9 cellular contexts compared by ENCODE assay signal in the genomic region with DNA sequence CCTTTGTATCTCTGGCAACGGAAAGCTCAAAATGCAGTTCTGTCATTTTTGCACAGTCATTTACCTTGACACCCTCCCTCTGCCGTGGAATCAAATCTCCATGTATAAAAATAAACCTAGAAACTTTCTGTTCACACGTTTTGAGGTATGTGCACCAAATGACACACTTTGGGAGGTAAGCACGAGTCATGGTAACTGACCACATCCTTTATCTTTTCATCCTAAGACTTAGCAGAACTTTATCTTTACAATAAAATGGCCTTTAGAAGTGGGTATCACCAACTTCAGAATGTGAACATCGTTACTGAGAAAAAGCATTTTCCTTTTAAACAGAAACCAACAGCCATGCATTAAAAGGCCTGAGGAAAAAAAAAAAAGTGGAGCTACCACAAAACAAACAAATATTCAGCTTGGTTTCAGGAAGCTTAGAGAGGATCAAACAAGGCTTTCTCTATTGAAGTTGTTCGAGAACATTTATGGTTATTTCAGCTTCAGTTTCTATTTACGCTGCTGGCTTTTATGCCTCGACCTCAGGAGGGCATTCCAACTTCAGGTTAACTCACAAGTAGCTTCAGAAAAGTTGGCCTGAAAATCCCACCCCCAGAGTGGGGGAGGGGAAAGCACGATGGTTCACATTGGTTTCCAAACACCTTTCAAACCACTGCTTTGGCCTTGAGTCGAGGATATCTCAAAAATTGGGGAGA.
DNase-seq lines count a peak whose midpoint lies in the region; ATAC-seq and TF ChIP-seq lines count a peak whose summit lies in the region.
"Had no signal": no experiment of that assay in that cellular context is flagged by ENCODE, and none has a peak within 500 bp of the region (broad histone marks: within the 10 kb centered on the region; RNA-seq: fewer than 3 reads in every experiment).

No MANE protein-coding gene starts in this region.

- H3K4me1 Mint-ChIP-seq in activated CD8-positive, alpha-beta memory T cell treated with anti-CD3 and anti-CD28 coated beads, Interleukin-2, amount 10 ng/mL, durations not matched to agents 7 days and 5 days = peaks cover 40% of the 10 kb centered on the region
- H3K4me1 Mint-ChIP-seq in Calu3 (ENCODE audit: low read depth, unreplicated experiment) = peaks cover 3% of the 10 kb centered on the region

- peak overlapping the region; percentile 63 for H3K4me3 Mint-ChIP-seq in activated CD8-positive, alpha-beta memory T cell treated with anti-CD3 and anti-CD28 coated beads, Interleukin-2, amount 10 ng/mL, durations not matched to agents 7 days and 5 days
- H3K4me3 Mint-ChIP-seq in Calu3 (ENCODE audit: low read depth, unreplicated experiment) = no peak overlapping the region

- no peak overlapping the region for H3K14ac ChIP-seq in mesenchymal stem cell (ENCODE audit: low read length in 2 of 2)

- no peak overlapping the region for H4K8ac ChIP-seq in mesenchymal stem cell (ENCODE audit: low read length)

- peaks cover 6% of the 10 kb centered on the region for H3K27me3 Mint-ChIP-seq in activated CD8-positive, alpha-beta memory T cell treated with anti-CD3 and anti-CD28 coated beads, Interleukin-2, amount 10 ng/mL, durations not matched to agents 7 days and 5 days
- peaks cover 43% of the 10 kb centered on the region for H3K27me3 Mint-ChIP-seq in Calu3 (ENCODE audit: unreplicated experiment)

- no peaks in the 10 kb centered on the region for H3K36me3 ChIP-seq in GM06990 (ENCODE audit: control insufficient read depth, insufficient read depth, low read length)
- no peaks in the 10 kb centered on the region for H3K36me3 ChIP-seq in mesenchymal stem cell (ENCODE audit: control insufficient read depth in 1 of 2, insufficient read depth in 2 of 2, low read depth in 1 of 2, low read length in 2 of 2)
- no peaks in the 10 kb centered on the region for H3K36me3 ChIP-seq in A673 (ENCODE audit: insufficient read depth, low read length, poor library complexity, severe bottlenecking)

- peak overlapping the region; percentile 15; the same call in 1 of the 2 replicates for H3K4me3 ChIP-seq in GM06990 (replicated peaks; ENCODE audit: low read depth, low read length)
- no peak overlapping the region for H3K4me3 ChIP-seq in mesenchymal stem cell (ENCODE audit: insufficient read depth in 1 of 2, low read depth in 1 of 2, low read length in 2 of 2)
- no peak overlapping the region for H3K4me3 ChIP-seq in A673 (ENCODE audit: low read depth, low read length, poor library complexity, severe bottlenecking)

- H3K9ac ChIP-seq in mesenchymal stem cell (ENCODE audit: low read length) = no peak overlapping the region
- H3K9ac ChIP-seq: parathyroid adenoma had no signal

- no peak overlapping the region for H3K23ac ChIP-seq in mesenchymal stem cell (ENCODE audit: low read length in 2 of 2)

- no peak overlapping the region for H2BK120ac ChIP-seq in mesenchymal stem cell (ENCODE audit: low read depth, low read length)

- no peak overlapping the region for H2BK15ac ChIP-seq in mesenchymal stem cell (ENCODE audit: low read depth, poor library complexity, severe bottlenecking)

- peak; percentile 46 for DNase-seq in GM06990 (ENCODE audit: extremely low read depth, insufficient read length)
- DNase-seq in activated CD8-positive, alpha-beta memory T cell treated with anti-CD3 and anti-CD28 coated beads, Interleukin-2, amount 10 ng/mL, durations not matched to agents 7 days and 5 days = peak; percentile 66
- DNase-seq in mesenchymal stem cell = peak; percentile 17
- DNase-seq in left ventricle myocardium superior = no peak
- DNase-seq in islet precursor cell = no peak
- no peak for DNase-seq in Calu3
- DNase-seq in A673 (ENCODE audit: low spot score) = no peak

- peak; percentile 26 for TF ChIP-seq CTCF in GM06990 (IDR thresholded peaks at IDR 0.05; ENCODE audit: insufficient read depth, low read length, poor library complexity, severe bottlenecking)
- no peak for TF ChIP-seq CTCF in Calu3 (IDR thresholded peaks at IDR 0.05; ENCODE audit: unreplicated experiment)
- TF ChIP-seq CTCF in A673 (conservative IDR thresholded peaks at IDR 0.05; ENCODE audit: low read depth, low read length) = no peak

- H2AK5ac ChIP-seq in mesenchymal stem cell (ENCODE audit: low read length, severe bottlenecking) = no peak overlapping the region

- BruUV-seq in Calu3 (replicated peaks; lab: Mats Ljungman, UMichigan) (no TSS peak), A673 (replicated peaks; lab: Mats Ljungman, UMichigan) (no TSS peak)

- H3K27ac Mint-ChIP-seq in activated CD8-positive, alpha-beta memory T cell treated with anti-CD3 and anti-CD28 coated beads, Interleukin-2, amount 10 ng/mL, durations not matched to agents 7 days and 5 days = peak overlapping the region; percentile 88
- no peak overlapping the region for H3K27ac Mint-ChIP-seq in Calu3 (ENCODE audit: unreplicated experiment)

- H3K27me3 ChIP-seq in GM06990 (replicated peaks; ENCODE audit: control insufficient read depth, insufficient read depth, low read length) = no peaks in the 10 kb centered on the region
- peaks cover 0 to 3% of the 10 kb centered on the region in 2 experiments for H3K27me3 ChIP-seq in mesenchymal stem cell (ENCODE audit: control insufficient read depth in 1 of 2, insufficient read depth in 1 of 2, low read length in 2 of 2)
- H3K27me3 ChIP-seq in A673 (replicated peaks; ENCODE audit: insufficient read depth, low read depth, low read length, poor library complexity) = no peaks in the 10 kb centered on the region

- H3K79me1 ChIP-seq in mesenchymal stem cell (replicated peaks; ENCODE audit: low read length, poor library complexity, severe bottlenecking) = no peaks in the 10 kb centered on the region

- no peak overlapping the region for H2AFZ ChIP-seq in mesenchymal stem cell (ENCODE audit: low read depth, low read length)
- H2AFZ ChIP-seq: parathyroid adenoma had no signal

- H3K36me3 Mint-ChIP-seq in activated CD8-positive, alpha-beta memory T cell treated with anti-CD3 and anti-CD28 coated beads, Interleukin-2, amount 10 ng/mL, durations not matched to agents 7 days and 5 days = no peaks in the 10 kb centered on the region
- no peaks in the 10 kb centered on the region for H3K36me3 Mint-ChIP-seq in Calu3 (ENCODE audit: insufficient read depth, unreplicated experiment)

- POLR2A ChIA-PET in A673 (lab: Charles Lee; ENCODE audit: low non-redundant PET) = no interaction called here

- H3K27ac ChIP-seq in mesenchymal stem cell (ENCODE audit: low read length, poor library complexity, severe bottlenecking) (no peak overlapping the region), A673 (ENCODE audit: low read depth, low read length, poor library complexity, severe bottlenecking) (no peak overlapping the region)
- H3K27ac ChIP-seq: parathyroid adenoma had no signal

- H3K4ac ChIP-seq in mesenchymal stem cell (ENCODE audit: low read depth in 1 of 2, low read length in 2 of 2) = no peak overlapping the region

- CTCF ChIA-PET in activated CD8-positive, alpha-beta memory T cell treated with anti-CD3 and anti-CD28 coated beads, Interleukin-2, amount 10 ng/mL, durations not matched to agents 7 days and 5 days (lab: Charles Lee) = interaction anchor here (0.7 to 4.0 kb wide), 16 partner anchors 11 to 266 kb away, joined by 3 to 20 read pairs (median 3); no protein-coding TSS in a partner anchor
- CTCF ChIA-PET in Calu3 (lab: Charles Lee) = interaction anchor here (0.6 to 1.1 kb wide), 3 partner anchors 49 to 267 kb away, joined by 3 to 4 read pairs (median 3); no protein-coding TSS in a partner anchor
- CTCF ChIA-PET in A673 (lab: Charles Lee) = no interaction called here

- H4K91ac ChIP-seq in mesenchymal stem cell (ENCODE audit: low read length) = no peak overlapping the region

- no peak overlapping the region for H3K18ac ChIP-seq in mesenchymal stem cell (ENCODE audit: low read depth in 1 of 2, low read length in 2 of 2)

- no peak overlapping the region for H2BK12ac ChIP-seq in mesenchymal stem cell (ENCODE audit: low read length in 2 of 2)

- H3K4me1 ChIP-seq in mesenchymal stem cell (ENCODE audit: control insufficient read depth, insufficient read depth, low read depth, low read length) (no peaks in the 10 kb centered on the region), A673 (ENCODE audit: insufficient read depth, low read length, poor library complexity, severe bottlenecking) (no peaks in the 10 kb centered on the region)

- 62% methylated on average over 9 of the region's 10 CpGs for WGBS in mesenchymal stem cell

- H3K9me3 ChIP-seq in mesenchymal stem cell (ENCODE audit: control insufficient read depth, low read length) (no peaks in the 10 kb centered on the region), A673 (ENCODE audit: low read depth, low read length, poor library complexity, severe bottlenecking) (no peaks in the 10 kb centered on the region)

- no peak overlapping the region for H3K4me2 ChIP-seq in mesenchymal stem cell (ENCODE audit: low read length, poor library complexity, severe bottlenecking)

- H3K9me3 Mint-ChIP-seq in activated CD8-positive, alpha-beta memory T cell treated with anti-CD3 and anti-CD28 coated beads, Interleukin-2, amount 10 ng/mL, durations not matched to agents 7 days and 5 days (ENCODE audit: low read depth) = no peaks in the 10 kb centered on the region
- H3K9me3 Mint-ChIP-seq in Calu3 (ENCODE audit: low read depth, unreplicated experiment) = no peaks in the 10 kb centered on the region

- intact Hi-C loops in left ventricle myocardium superior (cut with micrococcal nuclease) (no loop called here), Calu3 (cut with micrococcal nuclease; ENCODE audit: unreplicated experiment) (no loop called here), A673 (cut with micrococcal nuclease; ENCODE audit: unreplicated experiment) (no loop called here)

- H2BK5ac ChIP-seq in mesenchymal stem cell (ENCODE audit: low read depth, low read length, poor library complexity, severe bottlenecking) = no peak overlapping the region

- ATAC-seq in HG02798 (IDR thresholded peaks at IDR 0.05; ENCODE audit: poor library complexity, unreplicated experiment) (peak; percentile 53), left ventricle myocardium superior (no peak)
- ATAC-seq in activated CD8-positive, alpha-beta memory T cell treated with anti-CD3 and anti-CD28 coated beads, Interleukin-2, amount 10 ng/mL, durations not matched to agents 7 days and 5 days = peak; percentile 86

Comparison
In these comparisons a context has a peak if more than half of its experiments do, and no peak if none do; other contexts are left out.
1. DNase-seq: peak in GM06990 (single experiment), activated CD8-positive, alpha-beta memory T cell treated with anti-CD3 and anti-CD28 coated beads, Interleukin-2, amount 10 ng/mL, durations not matched to agents 7 days and 5 days (single experiment) and mesenchymal stem cell (single experiment); none in left ventricle myocardium superior (single experiment), islet precursor cell (single experiment), Calu3 (single experiment) and A673 (single experiment).